ENCODE assay signal across 12 cellular contexts in genomic region chr3:189355115-189355480, GRCh38.
A peak's percentile ranks its signal among the peaks of the same experiment; 100 is the strongest.
DNase-seq lines count a peak whose midpoint lies in the region; ATAC-seq and TF ChIP-seq lines count a peak whose summit lies in the region.
"Had no signal": no experiment of that assay in that cellular context is flagged by ENCODE, and none has a peak within 500 bp of the region (broad histone marks: within the 10 kb centered on the region; RNA-seq: fewer than 3 reads in every experiment).

No MANE protein-coding gene starts in this region.

- H3K4me1 Mint-ChIP-seq in activated naive CD4-positive, alpha-beta T cell treated with anti-CD3 and anti-CD28 coated beads, Interleukin-2, amount 10 ng/mL, durations not matched to agents 7 days and 5 days = peaks cover 33% of the 10 kb centered on the region
- peaks cover 20% of the 10 kb centered on the region for H3K4me1 Mint-ChIP-seq in activated CD8-positive, alpha-beta T cell treated with anti-CD3 and anti-CD28 coated beads, Interleukin-2, amount 10 ng/mL, durations not matched to agents 7 days and 5 days (ENCODE audit: low read depth)
- peaks cover 33% of the 10 kb centered on the region for H3K4me1 Mint-ChIP-seq in mesothelial cell of epicardium
- peaks cover 22% of the 10 kb centered on the region for H3K4me1 Mint-ChIP-seq in type B pancreatic cell (ENCODE audit: unreplicated experiment)

- DNase-seq in activated naive CD4-positive, alpha-beta T cell treated with anti-CD3 and anti-CD28 coated beads, Interleukin-2, amount 10 ng/mL, durations not matched to agents 7 days and 5 days = no peak
- no peak for DNase-seq in activated naive CD4-positive, alpha-beta T cell treated with anti-CD3 and anti-CD28 coated beads, Interleukin-2, amount 50 U/mL, for 16 hours
- DNase-seq in activated CD8-positive, alpha-beta T cell treated with anti-CD3 and anti-CD28 coated beads, Interleukin-2, amount 10 ng/mL, durations not matched to agents 7 days and 5 days = no peak
- DNase-seq in mesothelial cell of epicardium (ENCODE audit: low spot score in 2 of 2, unreplicated experiment in 2 of 2) = no peak
- DNase-seq in type B pancreatic cell (ENCODE audit: extremely low spot score, unreplicated experiment) = no peak
- no peak for DNase-seq in NCI-H345 (lab: John Stamatoyannopoulos, UW)
- DNase-seq in stimulated activated CD4-positive, alpha-beta T cell treated with anti-CD3 and anti-CD28 coated beads, Interleukin-2, amount 100 ng/mL, for 48 hours = no peak
- DNase-seq in A172 (ENCODE audit: low spot score) = no peak
- DNase-seq: DMS79 treated with DMSO at 0.1 percent for 48 hours, NCI-H1694, nephron progenitor cell had no signal

- H3K36me3 Mint-ChIP-seq in activated naive CD4-positive, alpha-beta T cell treated with anti-CD3 and anti-CD28 coated beads, Interleukin-2, amount 10 ng/mL, durations not matched to agents 7 days and 5 days = peaks cover 11% of the 10 kb centered on the region
- H3K36me3 Mint-ChIP-seq in activated CD8-positive, alpha-beta T cell treated with anti-CD3 and anti-CD28 coated beads, Interleukin-2, amount 10 ng/mL, durations not matched to agents 7 days and 5 days (ENCODE audit: low read depth) = no peaks in the 10 kb centered on the region
- H3K36me3 Mint-ChIP-seq in mesothelial cell of epicardium (no peaks in the 10 kb centered on the region), type B pancreatic cell (peaks cover 4% of the 10 kb centered on the region)
- H3K36me3 Mint-ChIP-seq: activated naive CD4-positive, alpha-beta T cell treated with anti-CD3 and anti-CD28 coated beads, Interleukin-2, amount 50 U/mL, for 72 hours had no signal

- ATAC-seq in activated CD8-positive, alpha-beta T cell treated with anti-CD3 and anti-CD28 coated beads, Interleukin-2, amount 10 ng/mL, durations not matched to agents 7 days and 5 days = no peak

- no peak for TF ChIP-seq CTCF in mesothelial cell of epicardium (IDR thresholded peaks at IDR 0.05; ENCODE audit: unreplicated experiment)
- no peak for TF ChIP-seq CTCF in type B pancreatic cell (conservative IDR thresholded peaks at IDR 0.05)

- H3K27ac Mint-ChIP-seq in activated naive CD4-positive, alpha-beta T cell treated with anti-CD3 and anti-CD28 coated beads, Interleukin-2, amount 10 ng/mL, durations not matched to agents 7 days and 5 days = peak overlapping the region; percentile 98
- H3K27ac Mint-ChIP-seq in activated CD8-positive, alpha-beta T cell treated with anti-CD3 and anti-CD28 coated beads, Interleukin-2, amount 10 ng/mL, durations not matched to agents 7 days and 5 days = peak overlapping the region; percentile 82
- peak overlapping the region; percentile 14 for H3K27ac Mint-ChIP-seq in mesothelial cell of epicardium
- peak overlapping the region; percentile 57 for H3K27ac Mint-ChIP-seq in type B pancreatic cell

- H3K27me3 Mint-ChIP-seq in activated naive CD4-positive, alpha-beta T cell treated with anti-CD3 and anti-CD28 coated beads, Interleukin-2, amount 10 ng/mL, durations not matched to agents 7 days and 5 days = no peaks in the 10 kb centered on the region
- no peaks in the 10 kb centered on the region for H3K27me3 Mint-ChIP-seq in activated CD8-positive, alpha-beta T cell treated with anti-CD3 and anti-CD28 coated beads, Interleukin-2, amount 10 ng/mL, durations not matched to agents 7 days and 5 days (ENCODE audit: low read depth)
- H3K27me3 Mint-ChIP-seq in mesothelial cell of epicardium (ENCODE audit: low read depth) = no peaks in the 10 kb centered on the region
- H3K27me3 Mint-ChIP-seq in type B pancreatic cell = peaks cover 3% of the 10 kb centered on the region

- peaks cover 5% of the 10 kb centered on the region for H3K9me3 Mint-ChIP-seq in activated naive CD4-positive, alpha-beta T cell treated with anti-CD3 and anti-CD28 coated beads, Interleukin-2, amount 10 ng/mL, durations not matched to agents 7 days and 5 days
- no peaks in the 10 kb centered on the region for H3K9me3 Mint-ChIP-seq in activated CD8-positive, alpha-beta T cell treated with anti-CD3 and anti-CD28 coated beads, Interleukin-2, amount 10 ng/mL, durations not matched to agents 7 days and 5 days (ENCODE audit: insufficient read depth)
- H3K9me3 Mint-ChIP-seq in mesothelial cell of epicardium (peaks cover 3% of the 10 kb centered on the region), type B pancreatic cell (peaks cover 3% of the 10 kb centered on the region)
- H3K9me3 Mint-ChIP-seq: nephron progenitor cell had no signal

- CTCF ChIA-PET in activated naive CD4-positive, alpha-beta T cell treated with anti-CD3 and anti-CD28 coated beads, Interleukin-2, amount 10 ng/mL, durations not matched to agents 7 days and 5 days (lab: Charles Lee) = interaction anchor here (0.8 to 2.6 kb wide), 5 partner anchors 12 to 82 kb away, joined by 3 to 11 read pairs (median 3); no protein-coding TSS in a partner anchor
- CTCF ChIA-PET in activated CD8-positive, alpha-beta T cell treated with anti-CD3 and anti-CD28 coated beads, Interleukin-2, amount 10 ng/mL, durations not matched to agents 7 days and 5 days (lab: Charles Lee) = interaction anchor here (0.8 to 4.4 kb wide), 14 partner anchors 8 to 1616 kb away, joined by 3 to 22 read pairs (median 4); no protein-coding TSS in a partner anchor

- POLR2A ChIA-PET in activated CD8-positive, alpha-beta T cell treated with anti-CD3 and anti-CD28 coated beads, Interleukin-2, amount 10 ng/mL, durations not matched to agents 7 days and 5 days (lab: Charles Lee) = interaction anchor here (0.6 kb wide), 1 partner anchor 17 kb away, joined by 5 read pairs; no protein-coding TSS in a partner anchor

- H3K4me3 Mint-ChIP-seq in activated naive CD4-positive, alpha-beta T cell treated with anti-CD3 and anti-CD28 coated beads, Interleukin-2, amount 10 ng/mL, durations not matched to agents 7 days and 5 days = no peak overlapping the region
- no peak overlapping the region for H3K4me3 Mint-ChIP-seq in activated CD8-positive, alpha-beta T cell treated with anti-CD3 and anti-CD28 coated beads, Interleukin-2, amount 10 ng/mL, durations not matched to agents 7 days and 5 days
- H3K4me3 Mint-ChIP-seq in mesothelial cell of epicardium (no peak overlapping the region), type B pancreatic cell (no peak overlapping the region)
- H3K4me3 Mint-ChIP-seq: nephron progenitor cell had no signal

Comparison
In these comparisons a context has a peak if more than half of its experiments do, and no peak if none do; other contexts are left out.
1. H3K27ac Mint-ChIP-seq: peak in every context shown above with its lines; median percentile 98 in activated naive CD4-positive, alpha-beta T cell treated with anti-CD3 and anti-CD28 coated beads, Interleukin-2, amount 10 ng/mL, durations not matched to agents 7 days and 5 days; 82 in activated CD8-positive, alpha-beta T cell treated with anti-CD3 and anti-CD28 coated beads, Interleukin-2, amount 10 ng/mL, durations not matched to agents 7 days and 5 days; 57 in type B pancreatic cell; 14 in mesothelial cell of epicardium.